In genomic region chr15:74800559-74801094, GRCh38 we compare ENCODE assay signal across 10 cellular contexts. TPM values are rescaled to one million over a fixed set of nuclear protein-coding genes. Genes with fewer than 3 reads are reported as not detected.
DNase-seq lines count a peak whose midpoint lies in the region; ATAC-seq and TF ChIP-seq lines count a peak whose summit lies in the region.
"Had no signal": no experiment of that assay in that cellular context is flagged by ENCODE, and none has a peak within 500 bp of the region (broad histone marks: within the 10 kb centered on the region; RNA-seq: fewer than 3 reads in every experiment).

No MANE protein-coding gene starts in this region.

- peak overlapping the region; percentile 76 for H3K27ac ChIP-seq in left ventricle myocardium inferior (replicated peaks)
- peak overlapping the region in 3 of 10 donors; percentile 51 to 75 (median 68) for H3K27ac ChIP-seq in heart right ventricle
- H3K27ac ChIP-seq in RWPE2 (ENCODE audit: poor library complexity, severe bottlenecking) = peak overlapping the region; percentile 76
- H3K27ac ChIP-seq in epithelial cell of prostate = peak overlapping the region; percentile 88
- peak overlapping the region; percentile 42 for H3K27ac ChIP-seq in substantia nigra (ENCODE audit: low read depth, low read length, poor library complexity, severe bottlenecking)
- H3K27ac ChIP-seq: parathyroid adenoma had no signal

- H3K36me3 ChIP-seq in left ventricle myocardium inferior = peaks cover 45% of the 10 kb centered on the region
- H3K36me3 ChIP-seq in heart right ventricle = peaks cover 3 to 85% (median 35%) of the 10 kb centered on the region in 9 donors
- H3K36me3 ChIP-seq in RWPE2 (ENCODE audit: low read depth) = peaks cover 51% of the 10 kb centered on the region

- no peak for TF ChIP-seq CTCF in left ventricle myocardium inferior (IDR thresholded peaks at IDR 0.05; ENCODE audit: borderline replicate concordance)
- TF ChIP-seq CTCF in heart right ventricle (IDR thresholded peaks at IDR 0.05) = no peak
- no peak for TF ChIP-seq CTCF in RWPE2 (IDR thresholded peaks at IDR 0.05; ENCODE audit: poor library complexity, severe bottlenecking)

- H3K4me1 ChIP-seq in left ventricle myocardium inferior = peaks cover 37% of the 10 kb centered on the region
- peaks cover 4 to 48% (median 23%) of the 10 kb centered on the region in 9 donors for H3K4me1 ChIP-seq in heart right ventricle
- peaks cover 20% of the 10 kb centered on the region for H3K4me1 ChIP-seq in RWPE2 (ENCODE audit: insufficient read depth, poor library complexity, severe bottlenecking)
- H3K4me1 ChIP-seq: parathyroid adenoma had no signal

- DNase-seq in left ventricle myocardium inferior = no peak
- no peak for DNase-seq in heart right ventricle
- no peak for DNase-seq in RWPE2 (ENCODE audit: low spot score)
- no peak for DNase-seq in epithelial cell of prostate (ENCODE audit: low read depth, low spot score)
- peak in 2 of 49 donors; percentile 23 to 39 for DNase-seq in substantia nigra (lab: John Stamatoyannopoulos, UW)
- DNase-seq in NCI-H774 (lab: John Stamatoyannopoulos, UW) = no peak
- DNase-seq in HEK293T (ENCODE audit: extremely low spot score) = no peak
- DNase-seq in T1000 (lab: John Stamatoyannopoulos, UW) = no peak

- intact Hi-C loops in left ventricle myocardium inferior (cut with micrococcal nuclease) (no loop called here), heart right ventricle (cut with DNase I) (loop anchor here in 4 of 10 donors (2.0 to 5.0 kb wide), 3 partner anchors 20 to 33 kb away; no protein-coding TSS in a partner anchor)

- CTCF ChIA-PET in HEK293T (lab: Yijun Ruan, JAX) = interaction anchor here (0.7 to 1.2 kb wide), 6 partner anchors 9 to 40 kb away, joined by 3 to 6 read pairs (median 4); no protein-coding TSS in a partner anchor

- ATAC-seq in heart right ventricle (no peak), RWPE2 (ENCODE audit: low read depth) (no peak)

- H3K27me3 ChIP-seq in left ventricle myocardium inferior (ENCODE audit: low read depth) (no peaks in the 10 kb centered on the region), heart right ventricle (no peaks in the 10 kb centered on the region), RWPE2 (ENCODE audit: insufficient read depth, poor library complexity, severe bottlenecking) (no peaks in the 10 kb centered on the region)

- H3K4me3 ChIP-seq in left ventricle myocardium inferior (no peak overlapping the region), heart right ventricle (no peak overlapping the region), RWPE2 (ENCODE audit: severe bottlenecking) (no peak overlapping the region)

- 84 to 91% methylated on average over 20 of the region's 20 CpGs for WGBS in heart right ventricle, 2 donors

- no peaks in the 10 kb centered on the region for H3K9me3 ChIP-seq in left ventricle myocardium inferior (replicated peaks)
- H3K9me3 ChIP-seq in heart right ventricle = no peaks in the 10 kb centered on the region
- H3K9me3 ChIP-seq in RWPE2 (ENCODE audit: severe bottlenecking) = no peaks in the 10 kb centered on the region

- POLR2A ChIA-PET in HEK293T (lab: Yijun Ruan, JAX) = no interaction called here

TF ChIP-seq in HEK293T, 16 proteins besides CTCF, POLR2A, EP300 and RAD21:
- TF ChIP-seq FOXK2 (IDR thresholded peaks at IDR 0.05) (no peak), TARDBP (IDR thresholded peaks at IDR 0.05) (no peak), L3MBTL2 (conservative IDR thresholded peaks at IDR 0.05) (no peak), ARNT (IDR thresholded peaks at IDR 0.05) (no peak), ELF4 (IDR thresholded peaks at IDR 0.05) (no peak), BHLHE40 (IDR thresholded peaks at IDR 0.05; ENCODE audit: borderline replicate concordance) (no peak), LEF1 (IDR thresholded peaks at IDR 0.05; ENCODE audit: borderline replicate concordance) (no peak), NFRKB (IDR thresholded peaks at IDR 0.05) (no peak), SUZ12 (IDR thresholded peaks at IDR 0.05) (no peak), CTBP1 (IDR thresholded peaks at IDR 0.05; ENCODE audit: borderline replicate concordance) (no peak), FOXA1 (IDR thresholded peaks at IDR 0.05) (no peak)
- TF ChIP-seq, protein P1, sequence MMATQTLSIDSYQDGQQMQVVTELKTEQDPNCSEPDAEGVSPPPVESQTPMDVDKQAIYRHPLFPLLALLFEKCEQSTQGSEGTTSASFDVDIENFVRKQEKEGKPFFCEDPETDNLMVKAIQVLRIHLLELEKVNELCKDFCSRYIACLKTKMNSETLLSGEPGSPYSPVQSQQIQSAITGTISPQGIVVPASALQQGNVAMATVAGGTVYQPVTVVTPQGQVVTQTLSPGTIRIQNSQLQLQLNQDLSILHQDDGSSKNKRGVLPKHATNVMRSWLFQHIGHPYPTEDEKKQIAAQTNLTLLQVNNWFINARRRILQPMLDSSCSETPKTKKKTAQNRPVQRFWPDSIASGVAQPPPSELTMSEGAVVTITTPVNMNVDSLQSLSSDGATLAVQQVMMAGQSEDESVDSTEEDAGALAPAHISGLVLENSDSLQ (IDR thresholded peaks at IDR 0.05) = no peak

RNA-seq across cellular contexts. Expression of gene LMAN1L, which starts 12.0 kb away (rescaled TPM):
- total RNA-seq in left ventricle myocardium inferior (8.1 TPM), heart right ventricle (10 to 100 TPM in 4 of 10 donors, 1 to 10 TPM in 6; 6.3 to 47.4 (median 9.0) TPM)
- polyA plus RNA-seq in heart right ventricle = 10 to 100 TPM in 1 of 2 donors, under 1 TPM in 1; 0.03 to 18.4 TPM
- total RNA-seq: fibroblast of villous mesenchyme had no signal

RNA-seq across cellular contexts. Expression of gene CSK, which starts 18.7 kb away (rescaled TPM):
- total RNA-seq in left ventricle myocardium inferior (34.0 TPM), heart right ventricle (10 to 100 TPM; 20.3 to 48.6 (median 24.8) TPM)
- polyA plus RNA-seq in heart right ventricle = 10 to 100 TPM; 19.7 to 35.2 TPM

RNA-seq across cellular contexts. Expression of gene CPLX3, which starts 25.8 kb away (rescaled TPM):
- total RNA-seq in left ventricle myocardium inferior (1.2 TPM), heart right ventricle (1 to 10 TPM in 7 of 10 donors, under 1 TPM in 2, not detected in 1; 0.64 to 6.1 (median 1.3) TPM)
- polyA plus RNA-seq in heart right ventricle = 10 to 100 TPM in 1 of 2 donors, under 1 TPM in 1; 0.04 to 14.6 TPM
- total RNA-seq: fibroblast of villous mesenchyme had no signal

RNA-seq across cellular contexts. Expression of gene ULK3, which starts 42.3 kb away (rescaled TPM):
- total RNA-seq in left ventricle myocardium inferior = 34.1 TPM
- 10 to 100 TPM; 21.3 to 44.0 (median 24.7) TPM for total RNA-seq in heart right ventricle
- 10 to 100 TPM; 22.5 to 56.3 TPM for polyA plus RNA-seq in heart right ventricle

RNA-seq across cellular contexts. Expression of gene CYP1A2, which starts 52.0 kb away (rescaled TPM):
- total RNA-seq in left ventricle myocardium inferior (not detected), heart right ventricle (under 1 TPM in 1 of 10 donors, not detected in 9; 0.11 TPM)
- not detected for polyA plus RNA-seq in heart right ventricle
- total RNA-seq: fibroblast of villous mesenchyme had no signal
